Comparison of ENCODE assay signal across 29 cellular contexts in the genomic region with DNA sequence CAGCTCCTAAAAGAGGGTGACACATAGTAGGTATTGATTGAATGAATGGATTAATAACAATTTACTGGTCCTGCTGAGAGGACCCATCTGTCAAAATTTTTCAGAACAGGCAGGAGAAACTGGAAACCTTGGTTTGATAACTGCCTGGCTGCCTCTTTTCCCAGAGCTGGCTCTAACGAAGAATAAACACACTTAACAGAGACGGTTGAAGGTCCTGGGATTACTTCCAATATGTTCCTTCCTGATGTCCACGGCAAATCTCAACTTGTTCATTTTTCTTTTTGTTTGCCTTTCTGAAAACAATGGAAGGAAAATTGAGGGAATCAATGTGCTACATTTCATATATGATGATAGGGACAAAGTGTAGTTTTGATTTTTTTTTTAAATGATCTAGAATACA.
"Had no signal": no experiment of that assay in that cellular context is flagged by ENCODE, and none has a peak within 500 bp of the region (broad histone marks: within the 10 kb centered on the region; RNA-seq: fewer than 3 reads in every experiment).

No MANE protein-coding gene starts in this region.

- H3K4me3 ChIP-seq: body of pancreas, coronary artery, MG63, SK-N-MC had no signal

- H3K27me3 ChIP-seq: body of pancreas, MG63 had no signal

- H3K36me3 ChIP-seq: MG63, WERI-Rb-1 had no signal

- ATAC-seq: activated CD4-positive, alpha-beta T cell treated with anti-CD3 and anti-CD28 coated beads for 36 hours; activated T-cell treated with anti-CD3 and anti-CD28 coated beads, Interleukin-2, amount 50 U/mL, for 72 hours; body of pancreas; Panc1; Right ventricle myocardium inferior; T-cell had no signal

- DNase-seq: activated CD4-positive, alpha-beta memory T cell treated with anti-CD3 and anti-CD28 coated beads, Interleukin-2, amount 10 ng/mL, durations not matched to agents 7 days and 5 days; activated CD4-positive, alpha-beta T cell treated with anti-CD3 and anti-CD28 coated beads for 36 hours; activated CD4-positive, alpha-beta T cell treated with anti-CD3 and anti-CD28 coated beads, Interleukin-2, amount 50 U/mL, for 1 hour; activated CD8-positive, alpha-beta memory T cell treated with anti-CD3 and anti-CD28 coated beads, Interleukin-2, amount 50 U/mL, for 4 hours; activated naive CD4-positive, alpha-beta T cell treated with anti-CD3 and anti-CD28 coated beads, Interleukin-2, amount 50 U/mL, for 16 hours; activated T-cell treated with anti-CD3 and anti-CD28 coated beads, Interleukin-2, amount 50 U/mL, for 72 hours; aorta; body of pancreas; central memory CD4-positive, alpha-beta T cell; IMR-90; KG1; MG63; MV-4-11; NCI-H1417; NCI-H1930; NCI-H226; NCI-H510A treated with DMSO at 0.1 percent for 48 hours; NCI-H774; NK-92 treated with Interleukin-12 subunit alpha and Interleukin-12 subunit beta, amount 100 ng/mL, for 24 hours; OCI-M1; RPMI8226; T-cell; T-helper 2 cell; T1000; WERI-Rb-1 had no signal

- H3K27ac ChIP-seq: body of pancreas, coronary artery, SK-N-MC, WERI-Rb-1 had no signal

- H3K9me3 ChIP-seq: body of pancreas, MG63 had no signal
